1 cellular context compared by ENCODE assay signal in the genomic region with DNA sequence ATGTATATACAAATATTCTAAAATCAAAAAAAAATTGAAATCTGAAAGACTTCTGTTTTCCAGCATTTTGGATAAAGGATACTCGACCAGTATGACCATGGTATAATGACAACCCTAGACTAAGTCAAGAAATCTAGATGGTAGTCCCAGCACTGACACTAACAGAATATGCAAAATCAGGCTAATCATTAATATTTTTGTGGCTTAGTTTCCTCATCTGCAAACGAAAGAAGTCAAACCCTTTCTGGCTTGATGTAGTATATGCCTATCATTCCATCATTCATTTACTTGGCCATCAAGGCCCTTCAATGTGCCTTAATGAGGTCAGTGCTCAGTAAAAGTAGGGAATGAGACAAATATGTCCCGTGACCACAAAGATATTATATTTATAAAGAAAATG.
TF ChIP-seq lines count a peak whose summit lies in the region.

No MANE protein-coding gene starts in this region.

TF ChIP-seq in HepG2, 621 proteins besides CTCF, POLR2A, EP300 and RAD21 (continued from another document):
- TF ChIP-seq RERE (CRISPR knock-in tag; IDR thresholded peaks at IDR 0.05; ENCODE audit: low read depth): no peak
- TF ChIP-seq TCF7 (IDR thresholded peaks at IDR 0.05; ENCODE audit: low read depth): no peak
- TF ChIP-seq MTF2 (CRISPR knock-in tag; IDR thresholded peaks at IDR 0.05; ENCODE audit: borderline replicate concordance): no peak
- TF ChIP-seq ZZZ3 (CRISPR knock-in tag; IDR thresholded peaks at IDR 0.05; ENCODE audit: borderline replicate concordance): no peak
